In genomic region chr17:50540485-50541401, GRCh38 we compare ENCODE assay signal across 13 cellular contexts. TPM values are rescaled to one million over a fixed set of nuclear protein-coding genes. Genes with fewer than 3 reads are reported as not detected.
DNase-seq lines count a peak whose midpoint lies in the region; ATAC-seq and TF ChIP-seq lines count a peak whose summit lies in the region.
"Had no signal": no experiment of that assay in that cellular context is flagged by ENCODE, and none has a peak within 500 bp of the region (broad histone marks: within the 10 kb centered on the region; RNA-seq: fewer than 3 reads in every experiment).

No MANE protein-coding gene starts in this region.

- H3K4me1 ChIP-seq in CD4-positive, CD25-positive, alpha-beta regulatory T cell (ENCODE audit: control insufficient read depth, insufficient read depth, low read length, poor library complexity, severe bottlenecking): peaks cover 16% of the 10 kb centered on the region
- peaks cover 8% of the 10 kb centered on the region for H3K4me1 ChIP-seq in OCI-LY3 (ENCODE audit: low read length)
- peaks cover 32% of the 10 kb centered on the region for H3K4me1 ChIP-seq in parathyroid adenoma

- H3K36me3 ChIP-seq in CD4-positive, CD25-positive, alpha-beta regulatory T cell (ENCODE audit: control insufficient read depth, insufficient read depth, low read length): no peaks in the 10 kb centered on the region
- no peaks in the 10 kb centered on the region for H3K36me3 ChIP-seq in OCI-LY3 (replicated peaks; ENCODE audit: low read depth, low read length)
- H3K36me3 ChIP-seq in parathyroid adenoma (ENCODE audit: control insufficient read depth, insufficient read depth, low read length): no peaks in the 10 kb centered on the region
- H3K36me3 ChIP-seq: gastroesophageal sphincter had no signal

- H4K20me1 ChIP-seq in OCI-LY3 (ENCODE audit: insufficient read depth, low read length): no peaks in the 10 kb centered on the region

- H3K9me3 Mint-ChIP-seq in CD4-positive, CD25-positive, alpha-beta regulatory T cell: peaks cover 0 to 1% (median 0%) of the 10 kb centered on the region in 7 donors
- H3K9me3 Mint-ChIP-seq in effector memory CD8-positive, alpha-beta T cell: no peaks in the 10 kb centered on the region
- H3K9me3 Mint-ChIP-seq: memory B cell had no signal

- H3K27me3 Mint-ChIP-seq in CD4-positive, CD25-positive, alpha-beta regulatory T cell: peaks cover 10% of the 10 kb centered on the region
- H3K27me3 Mint-ChIP-seq in effector memory CD8-positive, alpha-beta T cell: peaks cover 16 to 28% of the 10 kb centered on the region in 2 donors

- ATAC-seq in CD4-positive, CD25-positive, alpha-beta regulatory T cell (ENCODE audit: low read depth in 2 of 2): no peak
- ATAC-seq in effector memory CD8-positive, alpha-beta T cell (replicated peaks): no peak
- no peak for ATAC-seq in GM21786 (IDR thresholded peaks at IDR 0.05; ENCODE audit: unreplicated experiment)

- peak overlapping the region; percentile 50 to 85 (median 67) for H3K4me3 Mint-ChIP-seq in CD4-positive, CD25-positive, alpha-beta regulatory T cell
- peak overlapping the region; percentile 53 to 88 for H3K4me3 Mint-ChIP-seq in effector memory CD8-positive, alpha-beta T cell

- H3K4me3 ChIP-seq in CD4-positive, CD25-positive, alpha-beta regulatory T cell (ENCODE audit: low read depth, low read length): no peak overlapping the region
- H3K4me3 ChIP-seq in OCI-LY3 (ENCODE audit: low read length): peak overlapping the region; percentile 83
- H3K4me3 ChIP-seq in parathyroid adenoma (ENCODE audit: low read depth, low read length): no peak overlapping the region

- no peaks in the 10 kb centered on the region for H3K36me3 Mint-ChIP-seq in CD4-positive, CD25-positive, alpha-beta regulatory T cell
- H3K36me3 Mint-ChIP-seq in effector memory CD8-positive, alpha-beta T cell (ENCODE audit: insufficient read depth): peaks cover 3% of the 10 kb centered on the region
- H3K36me3 Mint-ChIP-seq: memory B cell had no signal

- in situ Hi-C loops in G401 (cut with HindIII; ENCODE audit: low sequenced_read_pairs): no loop called here

- no peaks in the 10 kb centered on the region for H3K27me3 ChIP-seq in CD4-positive, CD25-positive, alpha-beta regulatory T cell (ENCODE audit: control insufficient read depth, insufficient read depth, low read length)
- peaks cover 9% of the 10 kb centered on the region; the same call in 1 of the 2 replicates for H3K27me3 ChIP-seq in OCI-LY3 (ENCODE audit: low read depth, low read length)
- H3K27me3 ChIP-seq in parathyroid adenoma (ENCODE audit: control insufficient read depth, insufficient read depth, low read length): no peaks in the 10 kb centered on the region
- H3K27me3 ChIP-seq: gastroesophageal sphincter had no signal

- H2AFZ ChIP-seq in OCI-LY3 (ENCODE audit: low read depth, low read length) (no peak overlapping the region), parathyroid adenoma (no peak overlapping the region)

- H3K27ac ChIP-seq in CD4-positive, CD25-positive, alpha-beta regulatory T cell (ENCODE audit: insufficient read depth, low read length, poor library complexity, severe bottlenecking): no peak overlapping the region
- H3K27ac ChIP-seq in OCI-LY3 (ENCODE audit: low read length): no peak overlapping the region
- peak overlapping the region; percentile 36 for H3K27ac ChIP-seq in parathyroid adenoma

- no peak for DNase-seq in CD4-positive, CD25-positive, alpha-beta regulatory T cell
- DNase-seq in effector memory CD8-positive, alpha-beta T cell: no peak
- no peak for DNase-seq in G401 (ENCODE audit: low spot score)
- no peak for DNase-seq in NCI-H774 (lab: John Stamatoyannopoulos, UW)
- no peak for DNase-seq in stimulated activated CD4-positive, alpha-beta T cell treated with anti-CD3 and anti-CD28 coated beads, Interleukin-4, amount 100 ng/mL, for 1 hour
- DNase-seq: COR-L47; stimulated activated CD4-positive, alpha-beta T cell treated with anti-CD3 and anti-CD28 coated beads, Interleukin-12 subunit alpha, Interleukin-12 subunit beta, amount 100 ng/mL, for 4 hours; T1000 had no signal

- H3K27ac Mint-ChIP-seq in CD4-positive, CD25-positive, alpha-beta regulatory T cell: peak overlapping the region in 1 of 3 donors; percentile 56
- H3K27ac Mint-ChIP-seq in effector memory CD8-positive, alpha-beta T cell: peak overlapping the region in 1 of 2 donors; percentile 93

- H3K4me2 ChIP-seq in OCI-LY3 (ENCODE audit: low read length) (peak overlapping the region; percentile 99), parathyroid adenoma (ENCODE audit: low read length) (no peak overlapping the region)

- TF ChIP-seq CTCF in OCI-LY3 (IDR thresholded peaks at IDR 0.05; ENCODE audit: low read depth, low read length) (no peak), parathyroid adenoma (IDR thresholded peaks at IDR 0.05) (no peak)

- no peaks in the 10 kb centered on the region for H3K9me3 ChIP-seq in CD4-positive, CD25-positive, alpha-beta regulatory T cell (ENCODE audit: control insufficient read depth in 2 of 2, low read length in 2 of 2)
- H3K9me3 ChIP-seq in OCI-LY3 (ENCODE audit: insufficient read depth, low read length) (no peaks in the 10 kb centered on the region), parathyroid adenoma (ENCODE audit: control insufficient read depth, low read length) (no peaks in the 10 kb centered on the region)
- H3K9me3 ChIP-seq: gastroesophageal sphincter had no signal

- no peaks in the 10 kb centered on the region for H3K79me2 ChIP-seq in OCI-LY3 (ENCODE audit: low read length)
- peaks cover 28% of the 10 kb centered on the region for H3K79me2 ChIP-seq in parathyroid adenoma

- H3K9ac ChIP-seq in OCI-LY3 (ENCODE audit: low read length): peak overlapping the region; percentile 59; the same call in 1 of the 2 replicates
- no peak overlapping the region for H3K9ac ChIP-seq in parathyroid adenoma

- peaks cover 0 to 17% (median 5%) of the 10 kb centered on the region in 4 donors for H3K4me1 Mint-ChIP-seq in CD4-positive, CD25-positive, alpha-beta regulatory T cell
- H3K4me1 Mint-ChIP-seq in effector memory CD8-positive, alpha-beta T cell (ENCODE audit: low read depth in 2 of 2): peaks cover 11 to 13% of the 10 kb centered on the region in 2 donors

RNA-seq across cellular contexts. Expression of gene SPATA20, which starts 6.2 kb away (rescaled TPM):
- total RNA-seq in CD4-positive, CD25-positive, alpha-beta regulatory T cell: 26.8 TPM
- polyA plus RNA-seq in CD4-positive, CD25-positive, alpha-beta regulatory T cell: 10 to 100 TPM in 1 of 4 donors, 1 to 10 TPM in 3; 5.8 to 10.3 (median 6.5) TPM
- 39.4 and 59.1 TPM in 2 replicates for total RNA-seq in G401 (2014; rRNA removed; shearing (Covaris generic))

RNA-seq across cellular contexts. Expression of gene EPN3, which starts 8.2 kb away (rescaled TPM):
- not detected for total RNA-seq in CD4-positive, CD25-positive, alpha-beta regulatory T cell
- polyA plus RNA-seq in CD4-positive, CD25-positive, alpha-beta regulatory T cell: not detected
- 2.3 and 2.8 TPM in 2 replicates for total RNA-seq in G401 (2014; rRNA removed; shearing (Covaris generic))

RNA-seq across cellular contexts. Expression of gene CACNA1G, which starts 19.8 kb away (rescaled TPM):
- total RNA-seq in CD4-positive, CD25-positive, alpha-beta regulatory T cell: 0.05 TPM
- not detected for polyA plus RNA-seq in CD4-positive, CD25-positive, alpha-beta regulatory T cell
- 5.1 and 13.0 TPM in 2 replicates for total RNA-seq in G401 (2014; rRNA removed; shearing (Covaris generic))

RNA-seq across cellular contexts. Expression of gene MYCBPAP, which starts 32.5 kb away (rescaled TPM):
- total RNA-seq in CD4-positive, CD25-positive, alpha-beta regulatory T cell: 5.7 TPM
- 1 to 10 TPM in 2 of 4 donors, under 1 TPM in 2; 0.50 to 1.6 (median 0.89) TPM for polyA plus RNA-seq in CD4-positive, CD25-positive, alpha-beta regulatory T cell
- total RNA-seq in G401 (2014; rRNA removed; shearing (Covaris generic)): 0.58 and 1.7 TPM in 2 replicates
